16 cellular contexts compared by ENCODE assay signal in genomic region chr12:106233011-106233410, GRCh38. TPM values are rescaled to one million over a fixed set of nuclear protein-coding genes. Genes with fewer than 3 reads are reported as not detected.
DNase-seq lines count a peak whose midpoint lies in the region; TF ChIP-seq lines count a peak whose summit lies in the region.
"Had no signal": no experiment of that assay in that cellular context is flagged by ENCODE, and none has a peak within 500 bp of the region (broad histone marks: within the 10 kb centered on the region; RNA-seq: fewer than 3 reads in every experiment).

No MANE protein-coding gene starts in this region.

- H3K9me3 ChIP-seq in mesenchymal stem cell (ENCODE audit: control insufficient read depth, low read length): peaks cover 3% of the 10 kb centered on the region
- no peaks in the 10 kb centered on the region for H3K9me3 ChIP-seq in testis
- H3K9me3 ChIP-seq: HAP-1 had no signal

- H3K4ac ChIP-seq in mesenchymal stem cell (ENCODE audit: low read depth in 1 of 2, low read length in 2 of 2): no peak overlapping the region

- no peaks in the 10 kb centered on the region for H3K9me3 Mint-ChIP-seq in activated naive CD8-positive, alpha-beta T cell treated with anti-CD3 and anti-CD28 coated beads for 36 hours
- H3K9me3 Mint-ChIP-seq: CD4-positive, alpha-beta memory T cell; HFFc6 had no signal

- H2AFZ ChIP-seq in mesenchymal stem cell (ENCODE audit: low read depth, low read length): no peak overlapping the region

- no peak overlapping the region for H3K14ac ChIP-seq in mesenchymal stem cell (ENCODE audit: low read length in 2 of 2)

- H3K27me3 Mint-ChIP-seq in activated naive CD8-positive, alpha-beta T cell treated with anti-CD3 and anti-CD28 coated beads for 36 hours: no peaks in the 10 kb centered on the region
- H3K27me3 Mint-ChIP-seq: CD4-positive, alpha-beta memory T cell had no signal

- intact Hi-C loops in testis (cut with DNase I; ENCODE audit: low total_unique reads): no loop called here

- no peak overlapping the region for H3K9ac ChIP-seq in mesenchymal stem cell (ENCODE audit: low read length)

- H2AK5ac ChIP-seq in mesenchymal stem cell (ENCODE audit: low read length, severe bottlenecking): no peak overlapping the region

- 99% methylated on average over 26 of the region's 26 CpGs for WGBS in mesenchymal stem cell
- WGBS in testis, 2 donors: 75 to 85% methylated on average over 5 to 22 of the region's 26 CpGs

- no peak overlapping the region for H3K4me3 Mint-ChIP-seq in activated naive CD8-positive, alpha-beta T cell treated with anti-CD3 and anti-CD28 coated beads for 36 hours
- H3K4me3 Mint-ChIP-seq: CD4-positive, alpha-beta memory T cell; HFFc6 had no signal

- no peak overlapping the region for H2BK120ac ChIP-seq in mesenchymal stem cell (ENCODE audit: low read depth, low read length)

- no peak overlapping the region for H2BK15ac ChIP-seq in mesenchymal stem cell (ENCODE audit: low read depth, poor library complexity, severe bottlenecking)

- DNase-seq in islet precursor cell: peak; percentile 49
- no peak for DNase-seq in mesenchymal stem cell
- DNase-seq in testis: no peak
- no peak for DNase-seq in NCI-H1048 (lab: John Stamatoyannopoulos, UW)
- DNase-seq in activated naive CD8-positive, alpha-beta T cell treated with anti-CD3 and anti-CD28 coated beads for 36 hours: no peak
- no peak for DNase-seq in HPDE6-E6E7 (ENCODE audit: extremely low spot score)
- DNase-seq: C1 segment of cervical spinal cord; Calu3; CD4-positive, alpha-beta memory T cell; COR-L47; DMS53; DMS79 treated with DMSO at 0.1 percent for 48 hours; GF-D8; GOT3; HFFc6 had no signal

- H3K18ac ChIP-seq in mesenchymal stem cell (ENCODE audit: low read depth in 1 of 2, low read length in 2 of 2): no peak overlapping the region

- H3K79me1 ChIP-seq in mesenchymal stem cell (replicated peaks; ENCODE audit: low read length, poor library complexity, severe bottlenecking): peaks cover 9% of the 10 kb centered on the region

- no peak overlapping the region for H2BK5ac ChIP-seq in mesenchymal stem cell (ENCODE audit: low read depth, low read length, poor library complexity, severe bottlenecking)

- peaks cover 9% of the 10 kb centered on the region for H3K4me1 ChIP-seq in mesenchymal stem cell (ENCODE audit: control insufficient read depth, insufficient read depth, low read depth, low read length)
- H3K4me1 ChIP-seq in testis: no peaks in the 10 kb centered on the region
- H3K4me1 ChIP-seq: HAP-1 had no signal

- no peak for TF ChIP-seq POLR2A in testis (IDR thresholded peaks at IDR 0.05)

- no peak overlapping the region for H3K23ac ChIP-seq in mesenchymal stem cell (ENCODE audit: low read length in 2 of 2)

- H2BK12ac ChIP-seq in mesenchymal stem cell (ENCODE audit: low read length in 2 of 2): no peak overlapping the region

- no peak for TF ChIP-seq CTCF in testis (IDR thresholded peaks at IDR 0.05)

- H3K4me2 ChIP-seq in mesenchymal stem cell (ENCODE audit: low read length, poor library complexity, severe bottlenecking): no peak overlapping the region

- peaks cover 2% of the 10 kb centered on the region for H3K4me1 Mint-ChIP-seq in activated naive CD8-positive, alpha-beta T cell treated with anti-CD3 and anti-CD28 coated beads for 36 hours

- no peak overlapping the region for H4K8ac ChIP-seq in mesenchymal stem cell (ENCODE audit: low read length)

- no peak overlapping the region for H3K27ac ChIP-seq in mesenchymal stem cell (ENCODE audit: low read length, poor library complexity, severe bottlenecking)
- H3K27ac ChIP-seq in testis: no peak overlapping the region

- peak overlapping the region; percentile 28 for H4K91ac ChIP-seq in mesenchymal stem cell (ENCODE audit: low read length)

- no peaks in the 10 kb centered on the region for H3K36me3 Mint-ChIP-seq in activated naive CD8-positive, alpha-beta T cell treated with anti-CD3 and anti-CD28 coated beads for 36 hours

- H3K36me3 ChIP-seq in mesenchymal stem cell (ENCODE audit: control insufficient read depth in 1 of 2, insufficient read depth in 2 of 2, low read depth in 1 of 2, low read length in 2 of 2): peaks cover 13 to 24% of the 10 kb centered on the region in 2 experiments
- H3K36me3 ChIP-seq in testis (ENCODE audit: low read depth, missing control alignments): no peaks in the 10 kb centered on the region

- H3K4me3 ChIP-seq in mesenchymal stem cell (ENCODE audit: insufficient read depth in 1 of 2, low read depth in 1 of 2, low read length in 2 of 2) (no peak overlapping the region), testis (peak overlapping the region; percentile 20 to 41)
- H3K4me3 ChIP-seq: HAP-1 had no signal

- no peak overlapping the region for H3K27ac Mint-ChIP-seq in activated naive CD8-positive, alpha-beta T cell treated with anti-CD3 and anti-CD28 coated beads for 36 hours
- H3K27ac Mint-ChIP-seq: CD4-positive, alpha-beta memory T cell had no signal

- no peaks in the 10 kb centered on the region for H3K27me3 ChIP-seq in mesenchymal stem cell (ENCODE audit: control insufficient read depth in 1 of 2, insufficient read depth in 1 of 2, low read length in 2 of 2)
- no peaks in the 10 kb centered on the region for H3K27me3 ChIP-seq in testis

RNA-seq across cellular contexts. Expression of gene CKAP4, which starts 14.8 kb away (rescaled TPM):
- polyA plus RNA-seq in mesenchymal stem cell (2013, experiment 1 of 2): 382 TPM
- 384 TPM for polyA plus RNA-seq in mesenchymal stem cell (2013, experiment 2 of 2)
- total RNA-seq in testis: 10 to 100 TPM; 26.8 to 31.3 TPM
- 31.2 TPM for polyA plus RNA-seq in testis (ENCODE audit: insufficient read depth, low read depth, low replicate concordance)
- 10 to 100 TPM; 23.4 to 23.7 TPM for total RNA-seq in activated naive CD8-positive, alpha-beta T cell treated with anti-CD3 and anti-CD28 coated beads for 36 hours

Comparison
In these comparisons a context has a peak if more than half of its experiments do, and no peak if none do; other contexts are left out.
1. H3K4me3 ChIP-seq: peak in testis (2 of 2); none in mesenchymal stem cell (0 of 2).